ENCODE assay signal across 26 cellular contexts in genomic region chr2:120316071-120316470, GRCh38. TPM values are rescaled to one million over a fixed set of nuclear protein-coding genes. Genes with fewer than 3 reads are reported as not detected.
"Had no signal": no experiment of that assay in that cellular context is flagged by ENCODE, and none has a peak within 500 bp of the region (broad histone marks: within the 10 kb centered on the region; RNA-seq: fewer than 3 reads in every experiment).

No MANE protein-coding gene starts in this region.

- H3K4me3 Mint-ChIP-seq: activated B cell treated with CpG ODN at 0.5 μM for 24 hours; activated CD4-positive, alpha-beta memory T cell treated with anti-CD3 and anti-CD28 coated beads, Interleukin-2, amount 10 ng/mL, durations not matched to agents 7 days and 5 days; activated naive CD8-positive, alpha-beta T cell; activated T-helper 1 cell treated with anti-CD3 and anti-CD28 coated beads, Interleukin-12 subunit alpha, Interleukin-12 subunit beta, Interleukin-2, Interleukin-4 antibody, amounts not matched to agents 30 ng/mL and 10 ng/mL and 1 ng/mL, durations not matched to agents 14 hours and 24 hours and 36 hours; central memory CD8-positive, alpha-beta T cell had no signal

- ATAC-seq: T-cell had no signal

- H3K36me3 Mint-ChIP-seq: activated naive CD8-positive, alpha-beta T cell; T-cell had no signal

- H3K9me3 ChIP-seq: Peyer's patch had no signal

- H3K9me3 Mint-ChIP-seq: activated B cell treated with CpG ODN at 0.5 μM for 24 hours; activated CD4-positive, alpha-beta memory T cell treated with anti-CD3 and anti-CD28 coated beads, Interleukin-2, amount 10 ng/mL, durations not matched to agents 7 days and 5 days; activated CD4-positive, alpha-beta T cell treated with anti-CD3 and anti-CD28 coated beads, Interleukin-2, amount 10 ng/mL, durations not matched to agents 24 days and 14 days; activated T-helper 1 cell treated with anti-CD3 and anti-CD28 coated beads, Interleukin-12 subunit alpha, Interleukin-12 subunit beta, Interleukin-2, Interleukin-4 antibody, amounts not matched to agents 30 ng/mL and 10 ng/mL and 1 ng/mL, durations not matched to agents 14 hours and 24 hours and 36 hours; central memory CD8-positive, alpha-beta T cell; T-cell had no signal

- H3K36me3 ChIP-seq: Peyer's patch had no signal

- H3K27ac ChIP-seq: Peyer's patch, RWPE1 had no signal

- H3K4me3 ChIP-seq: Peyer's patch had no signal

- H3K27ac Mint-ChIP-seq: activated B cell treated with CpG ODN at 0.5 μM for 24 hours; activated CD4-positive, alpha-beta memory T cell treated with anti-CD3 and anti-CD28 coated beads, Interleukin-2, amount 10 ng/mL, durations not matched to agents 7 days and 5 days; activated CD4-positive, alpha-beta T cell treated with anti-CD3 and anti-CD28 coated beads, Interleukin-2, amount 10 ng/mL, durations not matched to agents 24 days and 14 days; activated naive CD8-positive, alpha-beta T cell; activated T-helper 1 cell treated with anti-CD3 and anti-CD28 coated beads, Interleukin-12 subunit alpha, Interleukin-12 subunit beta, Interleukin-2, Interleukin-4 antibody, amounts not matched to agents 30 ng/mL and 10 ng/mL and 1 ng/mL, durations not matched to agents 14 hours and 24 hours and 36 hours; T-cell had no signal

- DNase-seq: activated B cell treated with CpG ODN at 0.5 μM for 24 hours; activated CD4-positive, alpha-beta memory T cell treated with anti-CD3 and anti-CD28 coated beads, Interleukin-2, amount 10 ng/mL, durations not matched to agents 7 days and 5 days; activated CD4-positive, alpha-beta T cell treated with anti-CD3 and anti-CD28 coated beads for 1 hour; activated CD4-positive, alpha-beta T cell treated with anti-CD3 and anti-CD28 coated beads, Interleukin-2, amount 10 ng/mL, durations not matched to agents 24 days and 14 days; activated CD8-positive, alpha-beta memory T cell treated with anti-CD3 and anti-CD28 coated beads, Interleukin-2, amount 50 U/mL, for 48 hours; activated effector memory CD4-positive, alpha-beta T cell treated with Interleukin-2 at 50 U/mL for 16 hours; activated naive CD4-positive, alpha-beta T cell; activated T-cell treated with anti-CD3 and anti-CD28 coated beads, Interleukin-2, amount 50 U/mL, for 1 hour; IMR-90; KBM-7; NCI-H1092; NCI-H1417; NCI-H1694; NCI-H2029; NCI-H2107; NCI-H446; NCI-H524; Peyer's patch; SHP77; T-cell; T-helper 2 cell; T1000 had no signal

- H3K27me3 Mint-ChIP-seq: activated CD4-positive, alpha-beta T cell treated with anti-CD3 and anti-CD28 coated beads, Interleukin-2, amount 10 ng/mL, durations not matched to agents 24 days and 14 days; activated naive CD8-positive, alpha-beta T cell; T-cell had no signal

RNA-seq across cellular contexts. Expression of gene INHBB, which starts 29.9 kb away (rescaled TPM):
- total RNA-seq: activated B cell treated with CpG ODN at 0.5 μM for 24 hours; activated CD4-positive, alpha-beta memory T cell treated with anti-CD3 and anti-CD28 coated beads, Interleukin-2, amount 10 ng/mL, durations not matched to agents 7 days and 5 days; activated CD4-positive, alpha-beta T cell treated with anti-CD3 and anti-CD28 coated beads, Interleukin-2, amount 10 ng/mL, durations not matched to agents 24 days and 14 days; activated T-helper 1 cell treated with anti-CD3 and anti-CD28 coated beads, Interleukin-12 subunit alpha, Interleukin-12 subunit beta, Interleukin-2, Interleukin-4 antibody, amounts not matched to agents 30 ng/mL and 10 ng/mL and 1 ng/mL, durations not matched to agents 14 hours and 24 hours and 36 hours had no signal
